In genomic region chr5:94691947-94692346, GRCh38 we compare ENCODE assay signal across 11 cellular contexts.
DNase-seq lines count a peak whose midpoint lies in the region; ATAC-seq, FAIRE-seq and TF ChIP-seq lines count a peak whose summit lies in the region.
"Had no signal": no experiment of that assay in that cellular context is flagged by ENCODE, and none has a peak within 500 bp of the region (broad histone marks: within the 10 kb centered on the region; RNA-seq: fewer than 3 reads in every experiment).

No MANE protein-coding gene starts in this region.

- peaks cover 0 to 63% (median 15%) of the 10 kb centered on the region in 3 donors for H3K36me3 Mint-ChIP-seq in CD8-positive, alpha-beta memory T cell

- no peak overlapping the region for H2BK15ac ChIP-seq in mesenchymal stem cell (ENCODE audit: low read depth, poor library complexity, severe bottlenecking)

- H3K4me2 ChIP-seq in mesenchymal stem cell (ENCODE audit: low read length, poor library complexity, severe bottlenecking): peak overlapping the region; percentile 26

- no peak overlapping the region for H4K8ac ChIP-seq in mesenchymal stem cell (ENCODE audit: low read length)

- no peak overlapping the region for H3K23ac ChIP-seq in mesenchymal stem cell (ENCODE audit: low read length in 2 of 2)

- DNase-seq in GM04504 (ENCODE audit: low read depth) (peak; percentile 23), NCI-H2227 treated with DMSO at 0.1 percent for 48 hours (lab: John Stamatoyannopoulos, UW) (peak; percentile 50), brain pericyte (ENCODE audit: low read depth, low spot score) (peak; percentile 57), mesenchymal stem cell (peak; percentile 82), frontal cortex (ENCODE audit: low spot score in 2 of 2) (no peak), upper lobe of right lung (no peak), suprapubic skin (ENCODE audit: low spot score in 2 of 2) (no peak)
- DNase-seq in CD8-positive, alpha-beta memory T cell: no peak
- DNase-seq: NCI-H1930, ovary had no signal

- no peaks in the 10 kb centered on the region for H3K9me3 Mint-ChIP-seq in CD8-positive, alpha-beta memory T cell
- H3K9me3 Mint-ChIP-seq: activated naive CD4-positive, alpha-beta T cell treated with anti-CD3 and anti-CD28 coated beads, Interleukin-2, amount 50 U/mL, for 24 hours had no signal

- ATAC-seq in upper lobe of right lung: no peak

- intact Hi-C loops in upper lobe of right lung (cut with DNase I): loop anchor here (10.0 kb wide), 1 partner anchor 737 kb away; no protein-coding TSS in a partner anchor

- peaks cover 2% of the 10 kb centered on the region for H3K4me1 ChIP-seq in mesenchymal stem cell (ENCODE audit: control insufficient read depth, insufficient read depth, low read depth, low read length)
- H3K4me1 ChIP-seq in upper lobe of right lung: peaks cover 3% of the 10 kb centered on the region
- H3K4me1 ChIP-seq in suprapubic skin: peaks cover 4% of the 10 kb centered on the region
- H3K4me1 ChIP-seq in CD8-positive, alpha-beta memory T cell (ENCODE audit: insufficient read depth, low read length): no peaks in the 10 kb centered on the region

- H3K27me3 ChIP-seq in mesenchymal stem cell (ENCODE audit: control insufficient read depth in 1 of 2, insufficient read depth in 1 of 2, low read length in 2 of 2) (no peaks in the 10 kb centered on the region), upper lobe of right lung (no peaks in the 10 kb centered on the region), suprapubic skin (no peaks in the 10 kb centered on the region)
- no peaks in the 10 kb centered on the region for H3K27me3 ChIP-seq in CD8-positive, alpha-beta memory T cell (ENCODE audit: insufficient read depth, low read length, poor library complexity, severe bottlenecking)
- H3K27me3 ChIP-seq: ovary had no signal

- H3K4ac ChIP-seq in mesenchymal stem cell (ENCODE audit: low read depth in 1 of 2, low read length in 2 of 2): no peak overlapping the region

- peak overlapping the region in 1 of 8 donors; percentile 35 for H3K27ac Mint-ChIP-seq in CD8-positive, alpha-beta memory T cell
- H3K27ac Mint-ChIP-seq: activated naive CD4-positive, alpha-beta T cell treated with anti-CD3 and anti-CD28 coated beads, Interleukin-2, amount 50 U/mL, for 24 hours had no signal

- H2AK5ac ChIP-seq in mesenchymal stem cell (ENCODE audit: low read length, severe bottlenecking): no peak overlapping the region

- H3K9ac ChIP-seq in mesenchymal stem cell (ENCODE audit: low read length): peak overlapping the region; percentile 66

- no peaks in the 10 kb centered on the region for H3K27me3 Mint-ChIP-seq in CD8-positive, alpha-beta memory T cell
- H3K27me3 Mint-ChIP-seq: activated naive CD4-positive, alpha-beta T cell treated with anti-CD3 and anti-CD28 coated beads, Interleukin-2, amount 50 U/mL, for 24 hours had no signal

- H3K79me1 ChIP-seq in mesenchymal stem cell (replicated peaks; ENCODE audit: low read length, poor library complexity, severe bottlenecking): peaks cover 1% of the 10 kb centered on the region

- no peak overlapping the region for H3K4me3 Mint-ChIP-seq in CD8-positive, alpha-beta memory T cell
- H3K4me3 Mint-ChIP-seq: activated naive CD4-positive, alpha-beta T cell treated with anti-CD3 and anti-CD28 coated beads, Interleukin-2, amount 50 U/mL, for 24 hours had no signal

- no peaks in the 10 kb centered on the region for H3K9me3 ChIP-seq in mesenchymal stem cell (ENCODE audit: control insufficient read depth, low read length)
- no peaks in the 10 kb centered on the region for H3K9me3 ChIP-seq in upper lobe of right lung
- no peaks in the 10 kb centered on the region for H3K9me3 ChIP-seq in suprapubic skin
- no peaks in the 10 kb centered on the region for H3K9me3 ChIP-seq in CD8-positive, alpha-beta memory T cell (ENCODE audit: low read length)
- H3K9me3 ChIP-seq: ovary had no signal

- H3K14ac ChIP-seq in mesenchymal stem cell (ENCODE audit: low read length in 2 of 2): no peak overlapping the region

- no peak overlapping the region for H2AFZ ChIP-seq in mesenchymal stem cell (ENCODE audit: low read depth, low read length)

- peaks cover 19 to 51% (median 34%) of the 10 kb centered on the region in 3 donors for H3K4me1 Mint-ChIP-seq in CD8-positive, alpha-beta memory T cell

- H3K18ac ChIP-seq in mesenchymal stem cell (ENCODE audit: low read depth in 1 of 2, low read length in 2 of 2): no peak overlapping the region

- no peak for TF ChIP-seq CTCF in upper lobe of right lung (IDR thresholded peaks at IDR 0.05)
- TF ChIP-seq CTCF in suprapubic skin (IDR thresholded peaks at IDR 0.05): no peak

- POLR2A ChIA-PET in CD8-positive, alpha-beta memory T cell (lab: Charles Lee): no interaction called here

- CTCF ChIA-PET in CD8-positive, alpha-beta memory T cell (lab: Charles Lee): interaction anchor here (1.0 to 1.7 kb wide), 2 partner anchors 159 to 167 kb away, joined by 4 to 6 read pairs; no protein-coding TSS in a partner anchor

- FAIRE-seq in frontal cortex (lab: Jason Lieb, UNC): no peak

- WGBS in mesenchymal stem cell: 22% methylated on average over 4 of the region's 4 CpGs
- WGBS in suprapubic skin: 60% methylated on average over 4 of the region's 4 CpGs

- no peak overlapping the region for H2BK12ac ChIP-seq in mesenchymal stem cell (ENCODE audit: low read length in 2 of 2)

- H3K27ac ChIP-seq in mesenchymal stem cell (ENCODE audit: low read length, poor library complexity, severe bottlenecking) (no peak overlapping the region), upper lobe of right lung (no peak overlapping the region), suprapubic skin (no peak overlapping the region)
- no peak overlapping the region for H3K27ac ChIP-seq in CD8-positive, alpha-beta memory T cell (ENCODE audit: low read depth, low read length)
- H3K27ac ChIP-seq: ovary had no signal

- no peak overlapping the region for H2BK120ac ChIP-seq in mesenchymal stem cell (ENCODE audit: low read depth, low read length)

- no peak for TF ChIP-seq EP300 in suprapubic skin (IDR thresholded peaks at IDR 0.05)

- H4K91ac ChIP-seq in mesenchymal stem cell (ENCODE audit: low read length): no peak overlapping the region

- no peak overlapping the region for H2BK5ac ChIP-seq in mesenchymal stem cell (ENCODE audit: low read depth, low read length, poor library complexity, severe bottlenecking)

- H3K36me3 ChIP-seq in mesenchymal stem cell (ENCODE audit: control insufficient read depth in 1 of 2, insufficient read depth in 2 of 2, low read depth in 1 of 2, low read length in 2 of 2) (peaks cover 4 to 5% of the 10 kb centered on the region in 2 experiments), upper lobe of right lung (peaks cover 17% of the 10 kb centered on the region), suprapubic skin (peaks cover 7% of the 10 kb centered on the region)
- peaks cover 14% of the 10 kb centered on the region for H3K36me3 ChIP-seq in CD8-positive, alpha-beta memory T cell (ENCODE audit: insufficient read depth, low read length)
- H3K36me3 ChIP-seq: ovary had no signal

- no peak for TF ChIP-seq POLR2A in suprapubic skin (IDR thresholded peaks at IDR 0.05)

- H3K4me3 ChIP-seq in mesenchymal stem cell (ENCODE audit: insufficient read depth in 1 of 2, low read depth in 1 of 2, low read length in 2 of 2): no peak overlapping the region
- no peak overlapping the region for H3K4me3 ChIP-seq in upper lobe of right lung
- no peak overlapping the region for H3K4me3 ChIP-seq in suprapubic skin
- no peak overlapping the region for H3K4me3 ChIP-seq in CD8-positive, alpha-beta memory T cell (ENCODE audit: low read length)
- H3K4me3 ChIP-seq: ovary had no signal

Comparison
In these comparisons a context has a peak if more than half of its experiments do, and no peak if none do; other contexts are left out.
1. DNase-seq: peak in GM04504 (single experiment), NCI-H2227 treated with DMSO at 0.1 percent for 48 hours (single experiment), brain pericyte (single experiment) and mesenchymal stem cell (single experiment); none in frontal cortex (0 of 2), upper lobe of right lung (single experiment), suprapubic skin (0 of 2) and CD8-positive, alpha-beta memory T cell (0 of 5).